Comparison of ENCODE assay signal across 1 cellular context in genomic region chr5:96934291-96934694, GRCh38.
TF ChIP-seq lines count a peak whose summit lies in the region.

No MANE protein-coding gene starts in this region.

TF ChIP-seq in HepG2, 621 proteins besides CTCF, POLR2A, EP300 and RAD21:
- TF ChIP-seq, protein P1, sequence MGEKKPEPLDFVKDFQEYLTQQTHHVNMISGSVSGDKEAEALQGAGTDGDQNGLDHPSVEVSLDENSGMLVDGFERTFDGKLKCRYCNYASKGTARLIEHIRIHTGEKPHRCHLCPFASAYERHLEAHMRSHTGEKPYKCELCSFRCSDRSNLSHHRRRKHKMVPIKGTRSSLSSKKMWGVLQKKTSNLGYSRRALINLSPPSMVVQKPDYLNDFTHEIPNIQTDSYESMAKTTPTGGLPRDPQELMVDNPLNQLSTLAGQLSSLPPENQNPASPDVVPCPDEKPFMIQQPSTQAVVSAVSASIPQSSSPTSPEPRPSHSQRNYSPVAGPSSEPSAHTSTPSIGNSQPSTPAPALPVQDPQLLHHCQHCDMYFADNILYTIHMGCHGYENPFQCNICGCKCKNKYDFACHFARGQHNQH (CRISPR knock-in tag; IDR thresholded peaks at IDR 0.05) = no peak
- TF ChIP-seq PAF1 (CRISPR knock-in tag; IDR thresholded peaks at IDR 0.05) = no peak
- TF ChIP-seq, protein P2, sequence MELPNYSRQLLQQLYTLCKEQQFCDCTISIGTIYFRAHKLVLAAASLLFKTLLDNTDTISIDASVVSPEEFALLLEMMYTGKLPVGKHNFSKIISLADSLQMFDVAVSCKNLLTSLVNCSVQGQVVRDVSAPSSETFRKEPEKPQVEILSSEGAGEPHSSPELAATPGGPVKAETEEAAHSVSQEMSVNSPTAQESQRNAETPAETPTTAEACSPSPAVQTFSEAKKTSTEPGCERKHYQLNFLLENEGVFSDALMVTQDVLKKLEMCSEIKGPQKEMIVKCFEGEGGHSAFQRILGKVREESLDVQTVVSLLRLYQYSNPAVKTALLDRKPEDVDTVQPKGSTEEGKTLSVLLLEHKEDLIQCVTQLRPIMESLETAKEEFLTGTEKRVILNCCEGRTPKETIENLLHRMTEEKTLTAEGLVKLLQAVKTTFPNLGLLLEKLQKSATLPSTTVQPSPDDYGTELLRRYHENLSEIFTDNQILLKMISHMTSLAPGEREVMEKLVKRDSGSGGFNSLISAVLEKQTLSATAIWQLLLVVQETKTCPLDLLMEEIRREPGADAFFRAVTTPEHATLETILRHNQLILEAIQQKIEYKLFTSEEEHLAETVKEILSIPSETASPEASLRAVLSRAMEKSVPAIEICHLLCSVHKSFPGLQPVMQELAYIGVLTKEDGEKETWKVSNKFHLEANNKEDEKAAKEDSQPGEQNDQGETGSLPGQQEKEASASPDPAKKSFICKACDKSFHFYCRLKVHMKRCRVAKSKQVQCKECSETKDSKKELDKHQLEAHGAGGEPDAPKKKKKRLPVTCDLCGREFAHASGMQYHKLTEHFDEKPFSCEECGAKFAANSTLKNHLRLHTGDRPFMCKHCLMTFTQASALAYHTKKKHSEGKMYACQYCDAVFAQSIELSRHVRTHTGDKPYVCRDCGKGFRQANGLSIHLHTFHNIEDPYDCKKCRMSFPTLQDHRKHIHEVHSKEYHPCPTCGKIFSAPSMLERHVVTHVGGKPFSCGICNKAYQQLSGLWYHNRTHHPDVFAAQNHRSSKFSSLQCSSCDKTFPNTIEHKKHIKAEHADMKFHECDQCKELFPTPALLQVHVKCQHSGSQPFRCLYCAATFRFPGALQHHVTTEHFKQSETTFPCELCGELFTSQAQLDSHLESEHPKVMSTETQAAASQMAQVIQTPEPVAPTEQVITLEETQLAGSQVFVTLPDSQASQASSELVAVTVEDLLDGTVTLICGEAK (IDR thresholded peaks at IDR 0.05) = no peak
- TF ChIP-seq, protein P2 (CRISPR knock-in tag; IDR thresholded peaks at IDR 0.05) = no peak
- TF ChIP-seq ZNF879 (CRISPR knock-in tag; IDR thresholded peaks at IDR 0.05) = 0 out of 2 replicates have a peak, but pooled peaks have one; percentile 20
- TF ChIP-seq, protein P3, sequence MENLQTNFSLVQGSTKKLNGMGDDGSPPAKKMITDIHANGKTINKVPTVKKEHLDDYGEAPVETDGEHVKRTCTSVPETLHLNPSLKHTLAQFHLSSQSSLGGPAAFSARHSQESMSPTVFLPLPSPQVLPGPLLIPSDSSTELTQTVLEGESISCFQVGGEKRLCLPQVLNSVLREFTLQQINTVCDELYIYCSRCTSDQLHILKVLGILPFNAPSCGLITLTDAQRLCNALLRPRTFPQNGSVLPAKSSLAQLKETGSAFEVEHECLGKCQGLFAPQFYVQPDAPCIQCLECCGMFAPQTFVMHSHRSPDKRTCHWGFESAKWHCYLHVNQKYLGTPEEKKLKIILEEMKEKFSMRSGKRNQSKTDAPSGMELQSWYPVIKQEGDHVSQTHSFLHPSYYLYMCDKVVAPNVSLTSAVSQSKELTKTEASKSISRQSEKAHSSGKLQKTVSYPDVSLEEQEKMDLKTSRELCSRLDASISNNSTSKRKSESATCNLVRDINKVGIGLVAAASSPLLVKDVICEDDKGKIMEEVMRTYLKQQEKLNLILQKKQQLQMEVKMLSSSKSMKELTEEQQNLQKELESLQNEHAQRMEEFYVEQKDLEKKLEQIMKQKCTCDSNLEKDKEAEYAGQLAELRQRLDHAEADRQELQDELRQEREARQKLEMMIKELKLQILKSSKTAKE (CRISPR knock-in tag; IDR thresholded peaks at IDR 0.05; ENCODE audit: borderline replicate concordance) = no peak
- 0 out of 2 replicates have a peak, but pooled peaks have one; percentile 1 for TF ChIP-seq KDM3A (CRISPR knock-in tag; IDR thresholded peaks at IDR 0.05; ENCODE audit: low read depth)
- 0 out of 2 replicates have a peak, but pooled peaks have one; percentile 13 for TF ChIP-seq XBP1 (CRISPR knock-in tag; IDR thresholded peaks at IDR 0.05)
- TF ChIP-seq ELF1 (CRISPR knock-in tag; IDR thresholded peaks at IDR 0.05) = peak; percentile 51
- no peak for TF ChIP-seq ZSCAN22 (CRISPR knock-in tag; IDR thresholded peaks at IDR 0.05)
- TF ChIP-seq ZNF282 (IDR thresholded peaks at IDR 0.05; ENCODE audit: partially characterized antibody) = no peak
- no peak for TF ChIP-seq POGZ (CRISPR knock-in tag; IDR thresholded peaks at IDR 0.05)
- TF ChIP-seq MTF2 (CRISPR knock-in tag; IDR thresholded peaks at IDR 0.05; ENCODE audit: borderline replicate concordance) = 0 out of 2 replicates have a peak, but pooled peaks have one; percentile 49
- 0 out of 2 replicates have a peak, but pooled peaks have one; percentile 3 for TF ChIP-seq CCDC6 (CRISPR knock-in tag; IDR thresholded peaks at IDR 0.05)
- TF ChIP-seq TCF7L2 (IDR thresholded peaks at IDR 0.05; ENCODE audit: low read depth, low read length) = no peak
- no peak for TF ChIP-seq NFKB2 (CRISPR knock-in tag; IDR thresholded peaks at IDR 0.05; ENCODE audit: borderline replicate concordance)
